8 cellular contexts compared by ENCODE assay signal in genomic region chr2:74553892-74554820, GRCh38. TPM values are rescaled to one million over a fixed set of nuclear protein-coding genes. Genes with fewer than 3 reads are reported as not detected.
DNase-seq lines count a peak whose midpoint lies in the region; ATAC-seq and FAIRE-seq lines count a peak whose summit lies in the region.

Gene DOK1 (plus strand): TSS chr2:74554720. CDS start chr2:74554755, 35 bp downstream.
A gene with protein sequence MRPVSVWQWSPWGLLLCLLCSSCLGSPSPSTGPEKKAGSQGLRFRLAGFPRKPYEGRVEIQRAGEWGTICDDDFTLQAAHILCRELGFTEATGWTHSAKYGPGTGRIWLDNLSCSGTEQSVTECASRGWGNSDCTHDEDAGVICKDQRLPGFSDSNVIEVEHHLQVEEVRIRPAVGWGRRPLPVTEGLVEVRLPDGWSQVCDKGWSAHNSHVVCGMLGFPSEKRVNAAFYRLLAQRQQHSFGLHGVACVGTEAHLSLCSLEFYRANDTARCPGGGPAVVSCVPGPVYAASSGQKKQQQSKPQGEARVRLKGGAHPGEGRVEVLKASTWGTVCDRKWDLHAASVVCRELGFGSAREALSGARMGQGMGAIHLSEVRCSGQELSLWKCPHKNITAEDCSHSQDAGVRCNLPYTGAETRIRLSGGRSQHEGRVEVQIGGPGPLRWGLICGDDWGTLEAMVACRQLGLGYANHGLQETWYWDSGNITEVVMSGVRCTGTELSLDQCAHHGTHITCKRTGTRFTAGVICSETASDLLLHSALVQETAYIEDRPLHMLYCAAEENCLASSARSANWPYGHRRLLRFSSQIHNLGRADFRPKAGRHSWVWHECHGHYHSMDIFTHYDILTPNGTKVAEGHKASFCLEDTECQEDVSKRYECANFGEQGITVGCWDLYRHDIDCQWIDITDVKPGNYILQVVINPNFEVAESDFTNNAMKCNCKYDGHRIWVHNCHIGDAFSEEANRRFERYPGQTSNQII (minus strand): TSS chr2:74553942. CDS start chr2:74552634, 1,308 bp downstream.

- DNase-seq in COLO829 (ENCODE audit: low spot score): peak; percentile 81
- peak; percentile 81 for DNase-seq in HT1080 (ENCODE audit: low read depth)
- peak; percentile 49 for DNase-seq in SHP77 treated with DMSO at 0.1 percent for 48 hours (lab: John Stamatoyannopoulos, UW)
- peak; percentile 61 to 78 (median 67) for DNase-seq in activated naive CD4-positive, alpha-beta T cell (lab: John Stamatoyannopoulos, UW)
- peak; percentile 85 to 91 for DNase-seq in frontal cortex (ENCODE audit: low spot score in 2 of 2)
- DNase-seq in nucleus accumbens (lab: John Stamatoyannopoulos, UW): peak in 51 of 56 donors; percentile 16 to 83 (median 55)
- peak in 45 of 49 donors; percentile 16 to 80 (median 63) for DNase-seq in substantia nigra (lab: John Stamatoyannopoulos, UW)

- no peak for FAIRE-seq in frontal cortex (lab: Jason Lieb, UNC)

- peak within 1 kb of the TSS; percentile 69 for H3K27ac ChIP-seq in substantia nigra (ENCODE audit: low read depth, low read length, poor library complexity, severe bottlenecking)

- peak; percentile 47 for ATAC-seq in GM19467 (IDR thresholded peaks at IDR 0.05; ENCODE audit: unreplicated experiment)

RNA-seq across cellular contexts. Expression of gene DOK1, which starts in this region (rescaled TPM):
- 62.1 and 66.8 TPM in 2 replicates for total RNA-seq in HT1080 (2014; rRNA removed; shearing (Covaris generic))
- polyA plus RNA-seq in HT1080 (2015; cell fraction: cytosol; rRNA removed): 82.6 and 85.9 TPM in 2 replicates
- 102 and 123 TPM in 2 replicates for polyA plus RNA-seq in HT1080 (2015; cell fraction: nucleus; rRNA removed)
- 3.7 TPM for total RNA-seq in frontal cortex

RNA-seq across cellular contexts. Expression of the second gene that starts in this region (rescaled TPM):
- total RNA-seq in HT1080 (2014; rRNA removed; shearing (Covaris generic)): 48.5 and 49.8 TPM in 2 replicates
- 68.7 and 78.7 TPM in 2 replicates for polyA plus RNA-seq in HT1080 (2015; cell fraction: cytosol; rRNA removed)
- 416 and 445 TPM in 2 replicates for polyA plus RNA-seq in HT1080 (2015; cell fraction: nucleus; rRNA removed)
- 14.3 TPM for total RNA-seq in frontal cortex

Comparison
In these comparisons a context has a peak if more than half of its experiments do, and no peak if none do; other contexts are left out.
1. Peak in every context shown above with its lines: DNase-seq, ATAC-seq and H3K27ac ChIP-seq.
2. RNA of gene DOK1 (total RNA-seq): 62.1 to 66.8 TPM in HT1080; 3.7 TPM in frontal cortex (single experiment); every median in the first group is over 10 times any median in the second.